10 cellular contexts compared by ENCODE assay signal in genomic region chr5:147481376-147481775, GRCh38. TPM values are rescaled to one million over a fixed set of nuclear protein-coding genes. Genes with fewer than 3 reads are reported as not detected.
DNase-seq lines count a peak whose midpoint lies in the region; ATAC-seq and TF ChIP-seq lines count a peak whose summit lies in the region.
"Had no signal": no experiment of that assay in that cellular context is flagged by ENCODE, and none has a peak within 500 bp of the region (broad histone marks: within the 10 kb centered on the region; RNA-seq: fewer than 3 reads in every experiment).

No MANE protein-coding gene starts in this region.

- H3K36me3 ChIP-seq in skeletal muscle tissue (ENCODE audit: control insufficient read depth in 3 of 3, insufficient read depth in 3 of 3, low read length in 3 of 3) = no peaks in the 10 kb centered on the region
- H3K36me3 ChIP-seq: suprapubic skin had no signal

- no peaks in the 10 kb centered on the region for H3K9me3 ChIP-seq in skeletal muscle tissue (ENCODE audit: control insufficient read depth in 3 of 3, low read length in 3 of 3)
- H3K9me3 ChIP-seq: suprapubic skin had no signal

- H3K9ac ChIP-seq in skeletal muscle tissue (ENCODE audit: low read depth in 1 of 3, low read length in 3 of 3) = no peak overlapping the region

- H3K4me1 ChIP-seq in skeletal muscle tissue (ENCODE audit: control insufficient read depth in 3 of 3, insufficient read depth in 3 of 3, low read length in 3 of 3) = peaks cover 0 to 15% (median 0%) of the 10 kb centered on the region in 3 donors

- H3K4me3 ChIP-seq in coronary artery (no peak overlapping the region), skeletal muscle tissue (ENCODE audit: low read length in 3 of 3) (no peak overlapping the region)
- H3K4me3 ChIP-seq: suprapubic skin had no signal

- peak overlapping the region; percentile 66 to 88 for H3K27ac ChIP-seq in coronary artery
- peak overlapping the region; percentile 85 for H3K27ac ChIP-seq in skeletal muscle tissue (ENCODE audit: low read depth, low read length)

- DNase-seq in LHCN-M2 (ENCODE audit: low read depth) = peak; percentile 26
- no peak for DNase-seq in coronary artery (ENCODE audit: low spot score)
- no peak for DNase-seq in SK-N-DZ (ENCODE audit: low spot score)
- no peak for DNase-seq in NCI-H510A (lab: John Stamatoyannopoulos, UW)
- no peak for DNase-seq in DMS53 (lab: John Stamatoyannopoulos, UW)
- DNase-seq: activated CD8-positive, alpha-beta T cell treated with anti-CD3 and anti-CD28 coated beads for 36 hours; NCI-H1092 had no signal

- ATAC-seq in GM18868 (IDR thresholded peaks at IDR 0.05; ENCODE audit: unreplicated experiment) = peak; percentile 23
- ATAC-seq: activated CD8-positive, alpha-beta T cell treated with anti-CD3 and anti-CD28 coated beads for 36 hours had no signal

- no peak for TF ChIP-seq CTCF in coronary artery (IDR thresholded peaks at IDR 0.05)

- no peaks in the 10 kb centered on the region for H3K27me3 ChIP-seq in skeletal muscle tissue (ENCODE audit: control insufficient read depth in 3 of 3, insufficient read depth in 3 of 3, low read length in 3 of 3)
- H3K27me3 ChIP-seq: suprapubic skin had no signal

RNA-seq across cellular contexts. Expression of gene DPYSL3, which starts 28.5 kb away (rescaled TPM):
- 55.9 and 66.9 TPM in 2 replicates for total RNA-seq in LHCN-M2 (2014; rRNA removed)
- polyA plus RNA-seq in LHCN-M2 (2012) = 37.9 TPM
- 109 TPM for total RNA-seq in skeletal muscle tissue
- 18.9 and 19.3 TPM in 2 replicates for polyA plus RNA-seq in SK-N-DZ (2014; cell fraction: cytosol; rRNA removed)
- polyA plus RNA-seq in SK-N-DZ (2014; cell fraction: nucleus; rRNA removed) = 15.7 and 21.6 TPM in 2 replicates
